ENCODE assay signal across 9 cellular contexts in genomic region chr10:80461208-80462183, GRCh38. TPM values are rescaled to one million over a fixed set of nuclear protein-coding genes. Genes with fewer than 3 reads are reported as not detected.
DNase-seq lines count a peak whose midpoint lies in the region; ATAC-seq and TF ChIP-seq lines count a peak whose summit lies in the region.
"Had no signal": no experiment of that assay in that cellular context is flagged by ENCODE, and none has a peak within 500 bp of the region (broad histone marks: within the 10 kb centered on the region; RNA-seq: fewer than 3 reads in every experiment).

No MANE protein-coding gene starts in this region.

- H2AFZ ChIP-seq in GM23248 (no peak overlapping the region), trophoblast cell (ENCODE audit: insufficient read depth, low read length, poor library complexity) (no peak overlapping the region)

- no peak overlapping the region for H3K4me3 ChIP-seq in GM23248
- no peak overlapping the region for H3K4me3 ChIP-seq in RWPE2 (ENCODE audit: severe bottlenecking)
- H3K4me3 ChIP-seq in trophoblast cell (ENCODE audit: low read depth, low read length), result no peak overlapping the region

- DNase-seq in GM23248 (peak; percentile 66), RWPE2 (ENCODE audit: low spot score) (no peak), trophoblast cell (peak in 1 of 2 donors; percentile 45), anterior cingulate cortex (lab: John Stamatoyannopoulos, UW) (no peak)
- DNase-seq in activated CD4-positive, alpha-beta T cell treated with anti-CD3 and anti-CD28 coated beads for 4 hours, result no peak
- DNase-seq: SHP77 had no signal

- H3K27ac ChIP-seq in GM23248 (peak overlapping the region; percentile 52), RWPE2 (ENCODE audit: poor library complexity, severe bottlenecking) (peak overlapping the region; percentile 100), trophoblast cell (ENCODE audit: low read depth, low read length) (peak overlapping the region; percentile 83)

- no peak overlapping the region for H3K23ac ChIP-seq in trophoblast cell (ENCODE audit: low read length)

- peak overlapping the region; percentile 35 for H2BK5ac ChIP-seq in trophoblast cell (ENCODE audit: low read depth, low read length, poor library complexity)

- H3K27me3 ChIP-seq in GM23248 (replicated peaks; ENCODE audit: insufficient read depth), result no peaks in the 10 kb centered on the region
- no peaks in the 10 kb centered on the region for H3K27me3 ChIP-seq in RWPE2 (ENCODE audit: insufficient read depth, poor library complexity, severe bottlenecking)
- no peaks in the 10 kb centered on the region for H3K27me3 ChIP-seq in trophoblast cell (ENCODE audit: insufficient read depth, low read length)

- peak overlapping the region; percentile 40 for H2AK5ac ChIP-seq in trophoblast cell (ENCODE audit: low read length)

- no peak for TF ChIP-seq CTCF in RWPE2 (IDR thresholded peaks at IDR 0.05; ENCODE audit: poor library complexity, severe bottlenecking)

- peaks cover 95% of the 10 kb centered on the region for H3K79me2 ChIP-seq in GM23248 (ENCODE audit: insufficient read depth)
- peaks cover 53% of the 10 kb centered on the region for H3K79me2 ChIP-seq in trophoblast cell (ENCODE audit: control insufficient read depth, insufficient read depth, low read length, poor library complexity)

- H3F3A ChIP-seq in GM23248 (ENCODE audit: insufficient read depth), result peaks cover 36% of the 10 kb centered on the region

- peak overlapping the region; percentile 10 for H4K91ac ChIP-seq in trophoblast cell (ENCODE audit: low read depth, low read length)

- H3K4me1 ChIP-seq in GM23248 (ENCODE audit: insufficient read depth), result peaks cover 66% of the 10 kb centered on the region
- H3K4me1 ChIP-seq in RWPE2 (ENCODE audit: insufficient read depth, poor library complexity, severe bottlenecking), result peaks cover 89% of the 10 kb centered on the region
- H3K4me1 ChIP-seq in trophoblast cell (ENCODE audit: control insufficient read depth in 1 of 2, insufficient read depth in 2 of 2, low read length in 2 of 2), result peaks cover 62 to 75% of the 10 kb centered on the region in 2 experiments

- peaks cover 38% of the 10 kb centered on the region for H3K79me1 ChIP-seq in trophoblast cell (ENCODE audit: low read length)

- no peak overlapping the region for H4K12ac ChIP-seq in trophoblast cell (ENCODE audit: low read depth, low read length)

- in situ Hi-C loops in GM23248 (cut with MboI), result no loop called here

- peak overlapping the region; percentile 78 for H3K4ac ChIP-seq in trophoblast cell (ENCODE audit: low read depth, low read length)

- peak overlapping the region; percentile 3 for H4K8ac ChIP-seq in trophoblast cell (ENCODE audit: low read depth, low read length)

- peak overlapping the region; percentile 68 for H3K18ac ChIP-seq in trophoblast cell (ENCODE audit: low read length)

- H3K4me2 ChIP-seq in GM23248 (ENCODE audit: unreplicated experiment), result peak overlapping the region; percentile 32
- peak overlapping the region; percentile 50 for H3K4me2 ChIP-seq in trophoblast cell (ENCODE audit: low read length)

- peak overlapping the region; percentile 26 for H2BK12ac ChIP-seq in trophoblast cell (ENCODE audit: low read length)

- H3K9me3 ChIP-seq in GM23248 (ENCODE audit: low read depth), result no peaks in the 10 kb centered on the region
- H3K9me3 ChIP-seq in RWPE2 (ENCODE audit: severe bottlenecking), result no peaks in the 10 kb centered on the region
- H3K9me3 ChIP-seq in trophoblast cell (ENCODE audit: insufficient read depth, low read depth, low read length), result no peaks in the 10 kb centered on the region

- H3K9ac ChIP-seq in GM23248 (peak overlapping the region; percentile 32), trophoblast cell (ENCODE audit: low read length) (no peak overlapping the region)

- 77 to 79% methylated on average over 8 of the region's 8 CpGs for WGBS in GM23248 (ENCODE audit: low coverage in 1 of 2, low lambda C conversion rate in 2 of 2, missing lambda C conversion rate in 2 of 2), 2 experiments
- WGBS in trophoblast cell (ENCODE audit: extremely low coverage, insufficient coverage, insufficient read length), result no CpG with 5 or more reads among the region's 8 CpGs

- H2BK120ac ChIP-seq in trophoblast cell (ENCODE audit: insufficient read depth, low read length, poor library complexity), result peak overlapping the region; percentile 44

- H3K9me2 ChIP-seq in GM23248 (ENCODE audit: insufficient read depth), result no peaks in the 10 kb centered on the region

- H3K36me3 ChIP-seq in GM23248 (ENCODE audit: low read depth), result no peaks in the 10 kb centered on the region
- H3K36me3 ChIP-seq in RWPE2 (ENCODE audit: low read depth), result peaks cover 11% of the 10 kb centered on the region
- H3K36me3 ChIP-seq in trophoblast cell (ENCODE audit: control insufficient read depth in 1 of 2, insufficient read depth in 2 of 2, low read length in 2 of 2), result peaks cover 4 to 7% of the 10 kb centered on the region in 2 experiments

- no peaks in the 10 kb centered on the region for H4K20me1 ChIP-seq in GM23248 (ENCODE audit: insufficient read depth)

- H3K14ac ChIP-seq in trophoblast cell (ENCODE audit: low read length), result peak overlapping the region; percentile 29

- ATAC-seq in RWPE2 (ENCODE audit: low read depth) (peak; percentile 8; the same call in 2 of the 3 replicates), esophagus mucosa (peak; percentile 80), HG03280 (IDR thresholded peaks at IDR 0.05; ENCODE audit: unreplicated experiment) (no peak), HG02798 (IDR thresholded peaks at IDR 0.05; ENCODE audit: poor library complexity, unreplicated experiment) (no peak)

RNA-seq across cellular contexts. Expression of gene TSPAN14, which starts 7.4 kb away (rescaled TPM):
- total RNA-seq in GM23248 (2014; rRNA removed; shearing (Covaris generic)), result 14.1 and 16.1 TPM in 2 replicates
- 22.9 and 23.7 TPM in 2 replicates for polyA plus RNA-seq in GM23248 (2016; fragmentation: Nextera tagmentation; extraction: Ambion mirVana)
- 94.6 TPM for total RNA-seq in esophagus mucosa
- 77.2 and 78.0 TPM in 2 replicates for polyA plus RNA-seq in trophoblast cell (2013)

RNA-seq across cellular contexts. Expression of gene PRXL2A, which starts 53.1 kb away (rescaled TPM):
- total RNA-seq in GM23248 (2014; rRNA removed; shearing (Covaris generic)), result not detected in 2 replicates
- 0.15 TPM in 1 of 2 replicates, not detected in the other for polyA plus RNA-seq in GM23248 (2016; fragmentation: Nextera tagmentation; extraction: Ambion mirVana)
- 209 TPM for total RNA-seq in esophagus mucosa
- polyA plus RNA-seq in trophoblast cell (2013), result 41.6 and 43.8 TPM in 2 replicates

Comparison
In these comparisons a context has a peak if more than half of its experiments do, and no peak if none do; other contexts are left out.
1. ATAC-seq: peak in RWPE2 (single experiment) and esophagus mucosa (single experiment); none in HG03280 (single experiment) and HG02798 (single experiment).
2. RNA of gene PRXL2A, which starts 53.1 kb away (total RNA-seq): 209 TPM in esophagus mucosa (single experiment); not detected in GM23248; every median in the first group is over 100 times any median in the second.
3. Peak in every context shown above with its lines, with median percentiles within 50 percentile points of each other: H3K27ac ChIP-seq.